Comparison of ENCODE assay signal across 1 cellular context in genomic region chr3:179449621-179450020, GRCh38.
TF ChIP-seq lines count a peak whose summit lies in the region.

No MANE protein-coding gene starts in this region.

TF ChIP-seq in K562, 482 proteins besides CTCF, POLR2A, EP300 and RAD21 (continued from another document):
- no peak for TF ChIP-seq ZNF318 (IDR thresholded peaks at IDR 0.05; ENCODE audit: borderline replicate concordance in 1 of 2, low read depth in 1 of 2)
- no peak for TF ChIP-seq C11orf30 (IDR thresholded peaks at IDR 0.05; ENCODE audit: low read depth)
- no peak for TF ChIP-seq NRF1 (conservative IDR thresholded peaks at IDR 0.05 in 1 of 2, IDR thresholded peaks at IDR 0.05 in 1 of 2)
- no peak for TF ChIP-seq HMGN3 (IDR thresholded peaks at IDR 0.05; ENCODE audit: borderline replicate concordance, extremely low read depth, insufficient read length, low read depth, low read length)
- TF ChIP-seq LCOR (CRISPR knock-in tag; IDR thresholded peaks at IDR 0.05): no peak
- TF ChIP-seq KLF13 (tag; IDR thresholded peaks at IDR 0.05; ENCODE audit: borderline replicate concordance, low read depth): no peak
- no peak for TF ChIP-seq RCOR1 (IDR thresholded peaks at IDR 0.05; ENCODE audit: borderline replicate concordance in 1 of 2, low read depth in 2 of 2, low read length in 2 of 2)
- TF ChIP-seq, protein P1, sequence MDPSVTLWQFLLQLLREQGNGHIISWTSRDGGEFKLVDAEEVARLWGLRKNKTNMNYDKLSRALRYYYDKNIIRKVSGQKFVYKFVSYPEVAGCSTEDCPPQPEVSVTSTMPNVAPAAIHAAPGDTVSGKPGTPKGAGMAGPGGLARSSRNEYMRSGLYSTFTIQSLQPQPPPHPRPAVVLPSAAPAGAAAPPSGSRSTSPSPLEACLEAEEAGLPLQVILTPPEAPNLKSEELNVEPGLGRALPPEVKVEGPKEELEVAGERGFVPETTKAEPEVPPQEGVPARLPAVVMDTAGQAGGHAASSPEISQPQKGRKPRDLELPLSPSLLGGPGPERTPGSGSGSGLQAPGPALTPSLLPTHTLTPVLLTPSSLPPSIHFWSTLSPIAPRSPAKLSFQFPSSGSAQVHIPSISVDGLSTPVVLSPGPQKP (CRISPR knock-in tag; IDR thresholded peaks at IDR 0.05): no peak
- TF ChIP-seq MTA1 (IDR thresholded peaks at IDR 0.05; ENCODE audit: borderline replicate concordance): no peak
- TF ChIP-seq ZNF398 (CRISPR knock-in tag; IDR thresholded peaks at IDR 0.05): no peak
- no peak for TF ChIP-seq DMBX1 (CRISPR knock-in tag; IDR thresholded peaks at IDR 0.05; ENCODE audit: borderline replicate concordance)
- TF ChIP-seq, protein P2, sequence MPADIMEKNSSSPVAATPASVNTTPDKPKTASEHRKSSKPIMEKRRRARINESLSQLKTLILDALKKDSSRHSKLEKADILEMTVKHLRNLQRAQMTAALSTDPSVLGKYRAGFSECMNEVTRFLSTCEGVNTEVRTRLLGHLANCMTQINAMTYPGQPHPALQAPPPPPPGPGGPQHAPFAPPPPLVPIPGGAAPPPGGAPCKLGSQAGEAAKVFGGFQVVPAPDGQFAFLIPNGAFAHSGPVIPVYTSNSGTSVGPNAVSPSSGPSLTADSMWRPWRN (IDR thresholded peaks at IDR 0.05; ENCODE audit: low read depth): no peak
